In the genomic region with DNA sequence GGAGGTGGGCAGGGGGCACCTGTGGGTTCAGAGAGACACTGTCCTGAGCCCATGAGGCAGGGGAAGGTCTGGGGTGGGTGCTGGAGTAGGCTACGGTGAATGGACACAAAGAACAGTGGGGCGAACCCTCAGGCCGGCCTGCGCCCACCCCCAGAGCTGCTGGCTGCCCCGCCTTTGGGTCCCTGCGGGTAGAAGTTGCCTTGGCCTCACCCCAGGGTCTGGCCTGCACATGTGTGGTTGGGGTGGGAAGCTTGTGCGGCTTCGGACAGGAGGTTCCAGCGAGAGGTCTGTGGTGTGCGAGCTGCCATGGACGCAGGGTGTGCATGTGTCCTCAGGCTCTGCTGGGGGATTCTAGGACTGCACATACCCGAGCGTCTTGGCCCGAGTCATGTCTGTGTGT, we compare ENCODE assay signal across 25 cellular contexts.
"Had no signal": no experiment of that assay in that cellular context is flagged by ENCODE, and none has a peak within 500 bp of the region (broad histone marks: within the 10 kb centered on the region; RNA-seq: fewer than 3 reads in every experiment).

No MANE protein-coding gene starts in this region.

- H3K9me3 Mint-ChIP-seq: effector memory CD8-positive, alpha-beta T cell; memory B cell; mesothelial cell of epicardium; natural killer cell; stimulated activated naive B cell treated with anti-CD40 and anti-IgM and Interleukin-4, amounts not matched to agents 10 μg/mL and 1 μg/mL and 100 μg/mL, for 72 hours; stimulated activated naive CD8-positive, alpha-beta T cell treated with anti-CD3 and anti-CD28 coated beads, Interleukin-15, amount 100 ng/mL, for 72 hours had no signal

- H3K4me3 Mint-ChIP-seq: effector memory CD8-positive, alpha-beta T cell; memory B cell; mesothelial cell of epicardium; natural killer cell; stimulated activated naive B cell treated with anti-CD40 and anti-IgM and Interleukin-4, amounts not matched to agents 10 μg/mL and 1 μg/mL and 100 μg/mL, for 72 hours; stimulated activated naive CD8-positive, alpha-beta T cell treated with anti-CD3 and anti-CD28 coated beads, Interleukin-15, amount 100 ng/mL, for 72 hours had no signal

- H3K9me3 ChIP-seq: esophagus squamous epithelium, gastroesophageal sphincter, left ventricle myocardium inferior, lower lobe of right lung, neutrophil, psoas muscle, spleen, testis, tibial nerve, upper lobe of right lung, vagina had no signal

- H3K4me1 ChIP-seq: gastroesophageal sphincter, left ventricle myocardium inferior, lower lobe of right lung, psoas muscle, testis, tibial nerve, upper lobe of right lung, vagina had no signal

- H3K27me3 Mint-ChIP-seq: effector memory CD8-positive, alpha-beta T cell; memory B cell; stimulated activated naive B cell treated with anti-CD40 and anti-IgM and Interleukin-4, amounts not matched to agents 10 μg/mL and 1 μg/mL and 100 μg/mL, for 72 hours had no signal

- H3K27ac ChIP-seq: esophagus squamous epithelium, gastroesophageal sphincter, left ventricle myocardium inferior, lower lobe of right lung, neutrophil, psoas muscle, spleen, testis, tibial nerve, upper lobe of right lung, vagina had no signal

- H3K4me1 Mint-ChIP-seq: mesothelial cell of epicardium had no signal

- H3K4me3 ChIP-seq: esophagus squamous epithelium, gastroesophageal sphincter, left ventricle myocardium inferior, lower lobe of right lung, psoas muscle, spleen, testis, tibial nerve, upper lobe of right lung, vagina had no signal

- H3K36me3 ChIP-seq: esophagus squamous epithelium, gastroesophageal sphincter, left ventricle myocardium inferior, lower lobe of right lung, neutrophil, spleen, tibial nerve, upper lobe of right lung, vagina had no signal

- DNase-seq: effector memory CD8-positive, alpha-beta T cell; esophagus squamous epithelium; foreskin fibroblast; immature natural killer cell; left cardiac atrium; left ventricle myocardium inferior; lower lobe of right lung; natural killer cell; psoas muscle; spleen; stimulated activated CD4-positive, alpha-beta T cell treated with anti-CD3 and anti-CD28 coated beads, Interleukin-15, amount 100 ng/mL, for 24 hours; stimulated activated CD4-positive, alpha-beta T cell treated with anti-CD3 and anti-CD28 coated beads, Interleukin-1b, Interleukin-23, amount 100 ng/mL, for 48 hours; stimulated activated CD4-positive, alpha-beta T cell treated with anti-CD3 and anti-CD28 coated beads, Interleukin-4, amount 100 ng/mL, for 24 hours; stimulated activated naive B cell treated with anti-CD40 and anti-IgM and Interleukin-4, amounts not matched to agents 10 μg/mL and 1 μg/mL and 100 μg/mL, for 72 hours; stimulated activated naive CD8-positive, alpha-beta T cell treated with anti-CD3 and anti-CD28 coated beads, Interleukin-15, amount 100 ng/mL, for 72 hours; testis; upper lobe of right lung had no signal

- H3K27me3 ChIP-seq: testis, vagina had no signal

- H3K36me3 Mint-ChIP-seq: mesothelial cell of epicardium; natural killer cell; stimulated activated naive B cell treated with anti-CD40 and anti-IgM and Interleukin-4, amounts not matched to agents 10 μg/mL and 1 μg/mL and 100 μg/mL, for 72 hours had no signal

- ATAC-seq: effector memory CD8-positive, alpha-beta T cell; gastroesophageal sphincter; left cardiac atrium; lower lobe of right lung; natural killer cell; psoas muscle; sciatic nerve; stimulated activated naive B cell treated with anti-CD40 and anti-IgM and Interleukin-4, amounts not matched to agents 10 μg/mL and 1 μg/mL and 100 μg/mL, for 72 hours; stimulated activated naive CD8-positive, alpha-beta T cell treated with anti-CD3 and anti-CD28 coated beads, Interleukin-15, amount 100 ng/mL, for 72 hours; upper lobe of right lung had no signal

- H3K27ac Mint-ChIP-seq: effector memory CD8-positive, alpha-beta T cell; memory B cell; mesothelial cell of epicardium; natural killer cell; stimulated activated naive B cell treated with anti-CD40 and anti-IgM and Interleukin-4, amounts not matched to agents 10 μg/mL and 1 μg/mL and 100 μg/mL, for 72 hours had no signal

- FAIRE-seq: keratinocyte had no signal
